Comparison of ENCODE assay signal across 21 cellular contexts in the genomic region with DNA sequence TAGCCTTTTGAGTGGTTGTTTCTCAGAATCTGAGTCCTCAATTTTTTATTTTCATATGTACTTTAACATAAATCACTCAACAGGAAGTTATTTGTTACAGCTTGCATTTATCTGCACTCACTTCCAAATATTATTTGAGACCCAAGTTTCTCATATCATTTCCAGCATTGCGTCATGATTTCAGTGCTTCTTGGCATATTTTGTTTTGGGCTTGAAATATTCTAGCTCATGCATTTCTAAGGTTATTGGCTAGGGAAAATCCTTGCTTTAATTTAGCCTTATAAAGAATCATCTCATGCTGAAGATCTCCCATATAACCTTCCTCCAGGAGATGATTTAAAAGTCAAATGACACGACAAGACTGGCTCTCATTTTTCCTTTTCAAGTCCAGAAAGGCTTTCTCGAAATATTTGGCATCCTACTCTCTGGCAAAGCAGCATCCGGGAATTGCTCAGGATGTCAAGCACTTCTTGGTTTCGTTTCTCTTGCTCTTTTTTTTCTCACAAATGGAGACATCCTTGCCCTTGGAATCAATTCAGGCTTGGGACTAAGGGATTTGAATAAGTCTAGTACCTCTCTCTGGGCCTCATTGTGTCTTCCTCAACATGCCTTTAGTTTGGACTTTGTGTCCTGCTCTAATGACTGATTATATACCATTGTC.
DNase-seq lines count a peak whose midpoint lies in the region; ATAC-seq and TF ChIP-seq lines count a peak whose summit lies in the region.
"Had no signal": no experiment of that assay in that cellular context is flagged by ENCODE, and none has a peak within 500 bp of the region (broad histone marks: within the 10 kb centered on the region; RNA-seq: fewer than 3 reads in every experiment).

No MANE protein-coding gene starts in this region.

- no peaks in the 10 kb centered on the region for H3K9me3 ChIP-seq in SK-N-MC (ENCODE audit: low read depth, low read length)
- peaks cover 0 to 5% (median 0%) of the 10 kb centered on the region in 3 donors for H3K9me3 ChIP-seq in gastroesophageal sphincter
- no peaks in the 10 kb centered on the region for H3K9me3 ChIP-seq in tibial artery

- H3K9me3 Mint-ChIP-seq in nephron progenitor cell: peaks cover 8% of the 10 kb centered on the region
- peaks cover 12% of the 10 kb centered on the region for H3K9me3 Mint-ChIP-seq in activated T-cell treated with anti-CD3 and anti-CD28 coated beads, Interleukin-2, amount 50 U/mL, for 4 hours
- H3K9me3 Mint-ChIP-seq in activated CD8-positive, alpha-beta memory T cell treated with anti-CD3 and anti-CD28 coated beads, Interleukin-2, amount 10 ng/mL, durations not matched to agents 7 days and 5 days (ENCODE audit: low read depth): peaks cover 5% of the 10 kb centered on the region

- no peak overlapping the region for H3K9ac ChIP-seq in SK-N-MC (ENCODE audit: insufficient read length)

- no peaks in the 10 kb centered on the region for H3K36me3 Mint-ChIP-seq in nephron progenitor cell (ENCODE audit: low read depth)
- no peaks in the 10 kb centered on the region for H3K36me3 Mint-ChIP-seq in activated T-cell treated with anti-CD3 and anti-CD28 coated beads, Interleukin-2, amount 50 U/mL, for 4 hours (ENCODE audit: insufficient read depth)
- no peaks in the 10 kb centered on the region for H3K36me3 Mint-ChIP-seq in activated CD8-positive, alpha-beta memory T cell treated with anti-CD3 and anti-CD28 coated beads, Interleukin-2, amount 10 ng/mL, durations not matched to agents 7 days and 5 days
- H3K36me3 Mint-ChIP-seq: CD4-positive, CD25-positive, alpha-beta regulatory T cell had no signal

- peak; percentile 18 for DNase-seq in SK-N-MC (ENCODE audit: low read depth, low spot score)
- DNase-seq in nephron progenitor cell: no peak
- DNase-seq in tibial artery: no peak
- no peak for DNase-seq in NCI-H2171 treated with DMSO at 0.1 percent for 48 hours (lab: John Stamatoyannopoulos, UW)
- no peak for DNase-seq in activated T-cell treated with anti-CD3 and anti-CD28 coated beads, Interleukin-2, amount 50 U/mL, for 4 hours
- DNase-seq in activated CD8-positive, alpha-beta memory T cell treated with anti-CD3 and anti-CD28 coated beads, Interleukin-2, amount 10 ng/mL, durations not matched to agents 7 days and 5 days: no peak
- DNase-seq: activated CD4-positive, alpha-beta T cell treated with anti-CD3 and anti-CD28 coated beads for 4 hours; anterior cingulate cortex; CD4-positive, CD25-positive, alpha-beta regulatory T cell; GDM1; H9; islet precursor cell; NCI-H1417; NCI-H2107; NCI-H524; retina; stimulated activated naive CD4-positive, alpha-beta T cell; T-helper 1 cell had no signal

- H3K27ac ChIP-seq in SK-N-MC: 0 out of 2 replicates have a peak overlapping the region, but pooled peaks have one; percentile 43
- H3K27ac ChIP-seq in gastroesophageal sphincter: peak overlapping the region; percentile 52 to 73 (median 68)
- H3K27ac ChIP-seq in tibial artery: peak overlapping the region; percentile 52 to 62

- H3K4me1 ChIP-seq in gastroesophageal sphincter (peaks cover 0 to 26% (median 7%) of the 10 kb centered on the region in 3 donors), tibial artery (peaks cover 0 to 37% (median under 1%) of the 10 kb centered on the region in 4 donors)

- WGBS in gastroesophageal sphincter (ENCODE audit: low coverage in 1 of 2), 2 donors: 31 to 37% methylated on average over 5 of the region's 5 CpGs

- TF ChIP-seq POLR2A in gastroesophageal sphincter (IDR thresholded peaks at IDR 0.05): no peak

- no peak for TF ChIP-seq CTCF in gastroesophageal sphincter (IDR thresholded peaks at IDR 0.05)
- TF ChIP-seq CTCF in nephron progenitor cell (IDR thresholded peaks at IDR 0.05): no peak
- no peak for TF ChIP-seq CTCF in tibial artery (IDR thresholded peaks at IDR 0.05)

- H3K27ac Mint-ChIP-seq in nephron progenitor cell: peak overlapping the region; percentile 19
- no peak overlapping the region for H3K27ac Mint-ChIP-seq in activated CD8-positive, alpha-beta memory T cell treated with anti-CD3 and anti-CD28 coated beads, Interleukin-2, amount 10 ng/mL, durations not matched to agents 7 days and 5 days
- H3K27ac Mint-ChIP-seq: CD4-positive, CD25-positive, alpha-beta regulatory T cell; H9 had no signal

- no peaks in the 10 kb centered on the region for H3K27me3 Mint-ChIP-seq in nephron progenitor cell (ENCODE audit: low read depth, poor library complexity)
- no peaks in the 10 kb centered on the region for H3K27me3 Mint-ChIP-seq in activated T-cell treated with anti-CD3 and anti-CD28 coated beads, Interleukin-2, amount 50 U/mL, for 4 hours (ENCODE audit: low read depth)
- no peaks in the 10 kb centered on the region for H3K27me3 Mint-ChIP-seq in activated CD8-positive, alpha-beta memory T cell treated with anti-CD3 and anti-CD28 coated beads, Interleukin-2, amount 10 ng/mL, durations not matched to agents 7 days and 5 days
- H3K27me3 Mint-ChIP-seq: CD4-positive, CD25-positive, alpha-beta regulatory T cell had no signal

- CTCF ChIA-PET in activated CD8-positive, alpha-beta memory T cell treated with anti-CD3 and anti-CD28 coated beads, Interleukin-2, amount 10 ng/mL, durations not matched to agents 7 days and 5 days (lab: Charles Lee): no interaction called here

- H3K27me3 ChIP-seq in gastroesophageal sphincter (no peaks in the 10 kb centered on the region), tibial artery (no peaks in the 10 kb centered on the region)

- no peaks in the 10 kb centered on the region for H3K4me1 Mint-ChIP-seq in nephron progenitor cell
- no peaks in the 10 kb centered on the region for H3K4me1 Mint-ChIP-seq in activated T-cell treated with anti-CD3 and anti-CD28 coated beads, Interleukin-2, amount 50 U/mL, for 4 hours (ENCODE audit: low read depth)
- no peaks in the 10 kb centered on the region for H3K4me1 Mint-ChIP-seq in activated CD8-positive, alpha-beta memory T cell treated with anti-CD3 and anti-CD28 coated beads, Interleukin-2, amount 10 ng/mL, durations not matched to agents 7 days and 5 days
- H3K4me1 Mint-ChIP-seq: CD4-positive, CD25-positive, alpha-beta regulatory T cell had no signal

- no peak for TF ChIP-seq EP300 in gastroesophageal sphincter (IDR thresholded peaks at IDR 0.05)

- ATAC-seq in gastroesophageal sphincter (peak; percentile 51), GM18870 (IDR thresholded peaks at IDR 0.05; ENCODE audit: unreplicated experiment) (no peak)
- ATAC-seq in activated T-cell treated with anti-CD3 and anti-CD28 coated beads, Interleukin-2, amount 50 U/mL, for 4 hours: no peak
- no peak for ATAC-seq in activated CD8-positive, alpha-beta memory T cell treated with anti-CD3 and anti-CD28 coated beads, Interleukin-2, amount 10 ng/mL, durations not matched to agents 7 days and 5 days

- intact Hi-C loops in tibial artery (cut with DNase I; ENCODE audit: low total_unique reads): no loop called here

- no peaks in the 10 kb centered on the region for H3K36me3 ChIP-seq in SK-N-MC (ENCODE audit: insufficient read depth, low read length)
- H3K36me3 ChIP-seq in gastroesophageal sphincter: no peaks in the 10 kb centered on the region
- H3K36me3 ChIP-seq in tibial artery: no peaks in the 10 kb centered on the region

- H3K4me3 Mint-ChIP-seq in nephron progenitor cell: no peak overlapping the region
- H3K4me3 Mint-ChIP-seq in activated T-cell treated with anti-CD3 and anti-CD28 coated beads, Interleukin-2, amount 50 U/mL, for 4 hours: no peak overlapping the region
- no peak overlapping the region for H3K4me3 Mint-ChIP-seq in activated CD8-positive, alpha-beta memory T cell treated with anti-CD3 and anti-CD28 coated beads, Interleukin-2, amount 10 ng/mL, durations not matched to agents 7 days and 5 days
- H3K4me3 Mint-ChIP-seq: CD4-positive, CD25-positive, alpha-beta regulatory T cell; H9; neural crest cell had no signal

- H3K4me3 ChIP-seq in SK-N-MC: no peak overlapping the region
- H3K4me3 ChIP-seq in gastroesophageal sphincter: no peak overlapping the region
- peak overlapping the region in 1 of 2 donors; percentile 6 for H3K4me3 ChIP-seq in tibial artery
